In genomic region chr4:86101841-86102240, GRCh38 we compare ENCODE assay signal across 1 cellular context.
TF ChIP-seq lines count a peak whose summit lies in the region.

No MANE protein-coding gene starts in this region.

TF ChIP-seq in neural cell, 6 proteins besides CTCF, POLR2A, EP300 and RAD21 (continued from another document):
- TF ChIP-seq REST (IDR thresholded peaks at IDR 0.05; ENCODE audit: borderline replicate concordance) = no peak
TF ChIP-seq in neural cell: peak in this region for 0.
